20 cellular contexts compared by ENCODE assay signal in genomic region chr6:10513544-10513943, GRCh38. TPM values are rescaled to one million over a fixed set of nuclear protein-coding genes. Genes with fewer than 3 reads are reported as not detected.
DNase-seq lines count a peak whose midpoint lies in the region; ATAC-seq, FAIRE-seq and TF ChIP-seq lines count a peak whose summit lies in the region.
"Had no signal": no experiment of that assay in that cellular context is flagged by ENCODE, and none has a peak within 500 bp of the region (broad histone marks: within the 10 kb centered on the region; RNA-seq: fewer than 3 reads in every experiment).

No MANE protein-coding gene starts in this region.

- H3K4me1 ChIP-seq in body of pancreas: peaks cover 27% of the 10 kb centered on the region
- peaks cover 0 to 11% (median 4%) of the 10 kb centered on the region in 3 donors for H3K4me1 ChIP-seq in pancreas
- H3K4me1 ChIP-seq: BE2C had no signal

- no peak for ATAC-seq in body of pancreas
- ATAC-seq in pancreas: peak in 2 of 4 donors; percentile 46 to 57
- ATAC-seq: HCT116 had no signal

- no peak for TF ChIP-seq POLR2A in body of pancreas (IDR thresholded peaks at IDR 0.05)

- intact Hi-C loops in body of pancreas (cut with DNase I) (loop anchor here (10.0 kb wide), 1 partner anchor 171 kb away; no protein-coding TSS in a partner anchor), pancreas (cut with DNase I) (no loop called here)

- H3K9me3 ChIP-seq in body of pancreas (no peaks in the 10 kb centered on the region), pancreas (no peaks in the 10 kb centered on the region)
- H3K9me3 ChIP-seq: BE2C had no signal

- H3K27ac ChIP-seq in body of pancreas (no peak overlapping the region), pancreas (no peak overlapping the region)

- no peaks in the 10 kb centered on the region for H3K27me3 ChIP-seq in body of pancreas
- no peaks in the 10 kb centered on the region for H3K27me3 ChIP-seq in pancreas
- H3K27me3 ChIP-seq: BE2C had no signal

- DNase-seq in NCI-H146 treated with DMSO at 0.1 percent for 48 hours (lab: John Stamatoyannopoulos, UW; ENCODE audit: unreplicated experiment) (peak; percentile 17), body of pancreas (peak; percentile 48 to 84 (median 72)), pancreas (peak in 4 of 6 donors; percentile 45 to 71 (median 64)), DMS79 (lab: John Stamatoyannopoulos, UW) (no peak), NCI-H1105 treated with DMSO at 0.1 percent for 48 hours (lab: John Stamatoyannopoulos, UW) (no peak), glomerular visceral epithelial cell (ENCODE audit: extremely low spot score) (no peak)
- DNase-seq: ACHN; BE2C; C1 segment of cervical spinal cord; CD4-positive, CD25-positive, alpha-beta regulatory T cell; DMS153; DMS79 treated with DMSO at 0.1 percent for 48 hours; GF-D8; GOT3; H7; HFFc6; IMR-90 had no signal

- H3K4me3 ChIP-seq in body of pancreas (no peak overlapping the region), pancreas (no peak overlapping the region)

- no peak for FAIRE-seq in pancreas (lab: Jason Lieb, UNC)
- FAIRE-seq: A204.1, HTR-8/SVneo had no signal

- WGBS in body of pancreas, 2 donors: 24 to 39% methylated on average over 2 of the region's 2 CpGs
- 24 to 26% methylated on average over 2 of the region's 2 CpGs for WGBS in pancreas, 2 donors

- no peak for TF ChIP-seq CTCF in body of pancreas (IDR thresholded peaks at IDR 0.05)
- no peak for TF ChIP-seq CTCF in pancreas (IDR thresholded peaks at IDR 0.05)

- no peaks in the 10 kb centered on the region for H3K36me3 ChIP-seq in body of pancreas (replicated peaks in 1 of 2; ENCODE audit: insufficient read depth in 1 of 2, low read depth in 2 of 2)
- H3K36me3 ChIP-seq in pancreas: no peaks in the 10 kb centered on the region
- H3K36me3 ChIP-seq: BE2C had no signal

RNA-seq across cellular contexts. Expression of gene GCNT2, which starts 7.6 kb away (rescaled TPM):
- total RNA-seq in body of pancreas (1 to 10 TPM; 4.4 to 7.6 TPM), pancreas (1 to 10 TPM; 1.5 to 8.3 (median 2.8) TPM)
- polyA plus RNA-seq in pancreas: 1 to 10 TPM in 1 of 2 donors, under 1 TPM in 1; 0.91 to 1.5 TPM

Comparison
In these comparisons a context has a peak if more than half of its experiments do, and no peak if none do; other contexts are left out.
1. DNase-seq: peak in NCI-H146 treated with DMSO at 0.1 percent for 48 hours (single experiment), body of pancreas (4 of 4) and pancreas (4 of 6); none in DMS79 (single experiment), NCI-H1105 treated with DMSO at 0.1 percent for 48 hours (single experiment) and glomerular visceral epithelial cell (single experiment).